ENCODE assay signal across 1 cellular context in the genomic region with DNA sequence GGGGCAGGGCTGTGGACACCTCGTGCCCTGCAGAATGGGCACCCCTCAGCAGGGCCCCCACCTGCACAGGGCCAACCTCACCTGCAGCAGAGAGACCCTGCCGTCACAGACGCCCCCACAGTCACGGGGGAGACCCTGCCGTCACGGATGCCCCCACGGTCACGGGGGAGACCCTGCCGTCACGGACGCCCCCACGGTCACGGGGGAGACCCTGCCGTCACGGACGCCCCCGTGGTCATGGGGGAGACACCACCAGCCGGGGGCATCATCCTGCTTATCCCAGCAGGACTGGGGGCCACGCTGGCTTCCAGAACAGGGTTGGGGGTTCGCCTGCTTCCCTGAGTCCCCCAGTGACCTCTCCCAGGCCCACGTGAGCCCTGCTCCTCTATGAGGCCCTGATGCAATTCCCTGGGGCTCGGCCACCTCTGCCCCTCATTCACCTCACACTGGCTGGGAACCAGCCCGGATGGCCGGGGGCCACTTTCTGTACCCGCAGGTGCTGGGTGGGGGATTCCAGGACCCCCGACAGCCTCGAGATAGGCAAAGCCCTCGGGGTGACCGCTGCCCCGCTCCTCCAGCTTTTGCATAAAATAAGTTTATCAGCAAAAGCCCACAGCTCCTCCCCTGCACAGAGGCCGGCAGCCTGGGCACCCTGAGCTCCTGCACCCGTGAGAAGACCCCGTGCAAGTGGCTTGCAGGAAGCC.
A peak's percentile ranks its signal among the peaks of the same experiment; 100 is the strongest.
TF ChIP-seq lines count a peak whose summit lies in the region.

No MANE protein-coding gene starts in this region.

TF ChIP-seq in K562, 482 proteins besides CTCF, POLR2A, EP300 and RAD21:
- TF ChIP-seq ZNF24 (IDR thresholded peaks at IDR 0.05) (no peak), RBM22 (IDR thresholded peaks at IDR 0.05; ENCODE audit: low read depth, low read length, poor library complexity, severe bottlenecking) (peak; percentile 14)
TF ChIP-seq in K562: peak in this region for 1.
